25 cellular contexts compared by ENCODE assay signal in the genomic region with DNA sequence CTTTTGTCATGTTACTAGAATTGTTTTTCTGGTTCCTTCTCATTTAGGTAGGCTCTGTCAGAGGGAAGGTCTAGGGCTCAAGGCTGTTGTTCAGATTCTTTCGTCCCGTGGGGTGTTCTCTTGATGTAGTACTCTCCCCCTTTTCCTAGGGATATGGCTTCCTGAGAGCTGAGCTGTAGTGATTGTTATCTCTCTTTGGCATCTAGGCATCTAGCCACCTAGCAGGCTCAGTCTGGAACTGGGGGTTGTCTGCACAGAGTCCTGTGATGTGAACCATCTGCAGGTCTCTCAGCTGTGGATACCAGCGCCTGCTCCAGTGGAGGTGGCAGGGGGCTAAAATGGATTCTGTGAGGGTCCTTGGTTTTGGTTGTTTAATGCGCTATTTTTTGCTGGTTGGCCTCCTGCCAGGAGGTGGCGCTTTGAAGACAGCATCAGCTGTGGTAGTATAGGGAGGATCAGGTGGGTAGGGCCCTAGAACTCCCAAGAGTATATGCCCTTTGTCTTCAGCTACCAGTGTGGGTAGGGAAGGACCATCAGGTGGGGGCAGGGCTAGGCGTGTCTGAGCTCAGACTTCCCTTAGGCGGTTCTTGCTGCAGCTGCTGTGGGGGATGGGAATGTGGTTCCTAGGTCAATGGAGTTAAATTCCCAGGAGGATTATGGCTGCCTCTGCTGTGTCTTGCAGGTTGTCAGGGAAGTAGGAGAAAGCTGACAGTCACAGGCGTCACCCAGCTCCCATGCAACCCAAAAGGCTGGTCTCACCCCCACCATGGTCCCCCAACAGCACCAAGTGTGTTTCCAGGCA.
DNase-seq lines count a peak whose midpoint lies in the region; ATAC-seq, FAIRE-seq and TF ChIP-seq lines count a peak whose summit lies in the region.
"Had no signal": no experiment of that assay in that cellular context is flagged by ENCODE, and none has a peak within 500 bp of the region (broad histone marks: within the 10 kb centered on the region; RNA-seq: fewer than 3 reads in every experiment).

No MANE protein-coding gene starts in this region.

- WGBS in H9 (ENCODE audit: extremely low coverage, insufficient read length, low lambda C conversion rate), result no CpG with 5 or more reads among the region's 8 CpGs
- 89 to 95% methylated on average over 7 to 8 of the region's 8 CpGs for WGBS in thyroid gland, 2 donors

- TF ChIP-seq CTCF in H9 (conservative IDR thresholded peaks at IDR 0.05), result peak; percentile 46
- TF ChIP-seq CTCF in PC-3 (conservative IDR thresholded peaks at IDR 0.05; ENCODE audit: low read depth, low read length), result no peak
- TF ChIP-seq CTCF in endothelial cell of umbilical vein (IDR thresholded peaks at IDR 0.05; ENCODE audit: extremely low read depth in 1 of 2, insufficient read depth in 1 of 2, low read depth in 1 of 2, low read length in 2 of 2), result no peak
- TF ChIP-seq CTCF in thyroid gland (IDR thresholded peaks at IDR 0.05), result no peak
- no peak for TF ChIP-seq CTCF in osteocyte (IDR thresholded peaks at IDR 0.05)
- TF ChIP-seq CTCF in CD14-positive monocyte (IDR thresholded peaks at IDR 0.05), result no peak

- no peaks in the 10 kb centered on the region for H3K9me1 ChIP-seq in endothelial cell of umbilical vein (replicated peaks; ENCODE audit: control insufficient read depth, extremely low read depth, insufficient read depth, low read length)

- H3K4me1 Mint-ChIP-seq in H9 (peaks cover 7 to 8% of the 10 kb centered on the region in 2 experiments), osteocyte (ENCODE audit: unreplicated experiment) (no peaks in the 10 kb centered on the region), CD14-positive monocyte (no peaks in the 10 kb centered on the region)
- H3K4me1 Mint-ChIP-seq: stimulated activated effector memory CD8-positive, alpha-beta T cell treated with anti-CD3 and anti-CD28 coated beads, Interleukin-12 subunit alpha, Interleukin-12 subunit beta, amount 100 ng/mL, for 72 hours had no signal

- no peak overlapping the region for H2BK20ac ChIP-seq in H9 (ENCODE audit: low read depth, low read length, poor library complexity, severe bottlenecking)

- H3K9me2 ChIP-seq in PC-3 (replicated peaks; ENCODE audit: low read length), result no peaks in the 10 kb centered on the region

- no peak for TF ChIP-seq POLR2A in endothelial cell of umbilical vein (IDR thresholded peaks at IDR 0.05; ENCODE audit: low read depth, low read length)
- no peak for TF ChIP-seq POLR2A in thyroid gland (IDR thresholded peaks at IDR 0.05)

- H2BK12ac ChIP-seq in H9 (ENCODE audit: insufficient read length, low read depth, low read length), result no peak overlapping the region

- no peak overlapping the region for H3K4ac ChIP-seq in H9 (ENCODE audit: low read depth, low read length)

- H3K27ac Mint-ChIP-seq in H9, result no peak overlapping the region
- no peak overlapping the region for H3K27ac Mint-ChIP-seq in osteocyte (ENCODE audit: unreplicated experiment)
- no peak overlapping the region for H3K27ac Mint-ChIP-seq in CD14-positive monocyte
- H3K27ac Mint-ChIP-seq: activated naive CD8-positive, alpha-beta T cell; stimulated activated effector memory CD8-positive, alpha-beta T cell treated with anti-CD3 and anti-CD28 coated beads, Interleukin-12 subunit alpha, Interleukin-12 subunit beta, amount 100 ng/mL, for 72 hours had no signal

- H3K36me3 Mint-ChIP-seq in H9 (ENCODE audit: insufficient read depth in 1 of 3, low read depth in 3 of 3) (peaks cover 15 to 22% (median 18%) of the 10 kb centered on the region in 3 experiments; a peak in 6 of 7 replicates), osteocyte (ENCODE audit: unreplicated experiment) (peaks cover 2% of the 10 kb centered on the region), CD14-positive monocyte (peaks cover 0 to 5% of the 10 kb centered on the region in 2 donors)
- H3K36me3 Mint-ChIP-seq: activated naive CD8-positive, alpha-beta T cell; stimulated activated effector memory CD8-positive, alpha-beta T cell treated with anti-CD3 and anti-CD28 coated beads, Interleukin-12 subunit alpha, Interleukin-12 subunit beta, amount 100 ng/mL, for 72 hours had no signal

- POLR2A ChIA-PET in PC-3 (lab: Charles Lee; ENCODE audit: unreplicated experiment) (no interaction called here), endothelial cell of umbilical vein (lab: Charles Lee) (no interaction called here)

- H3K27me3 ChIP-seq in H9 (ENCODE audit: insufficient read depth, low read length) (no peaks in the 10 kb centered on the region), PC-3 (ENCODE audit: low read length) (no peaks in the 10 kb centered on the region), endothelial cell of umbilical vein (ENCODE audit: control insufficient read depth in 2 of 2, insufficient read depth in 2 of 2, low read length in 2 of 2) (no peaks in the 10 kb centered on the region), thyroid gland (no peaks in the 10 kb centered on the region)
- H3K27me3 ChIP-seq: foreskin keratinocyte, neutrophil had no signal

- no peak overlapping the region for H4K5ac ChIP-seq in H9 (ENCODE audit: insufficient read length, low read depth, low read length)

- H3K9ac ChIP-seq in H9 (ENCODE audit: extremely low read depth, insufficient read length, low read length) (no peak overlapping the region), PC-3 (ENCODE audit: low read length) (no peak overlapping the region), endothelial cell of umbilical vein (replicated peaks; ENCODE audit: extremely low read depth, insufficient read depth, low read length) (no peak overlapping the region)
- H3K9ac ChIP-seq: KMS-11 had no signal

- H3K23me2 ChIP-seq in H9 (ENCODE audit: insufficient read length, low read depth, low read length, poor library complexity, severe bottlenecking), result no peaks in the 10 kb centered on the region

- H3K4me3 Mint-ChIP-seq in H9, result no peak overlapping the region
- no peak overlapping the region for H3K4me3 Mint-ChIP-seq in osteocyte (ENCODE audit: unreplicated experiment)
- no peak overlapping the region for H3K4me3 Mint-ChIP-seq in CD14-positive monocyte
- H3K4me3 Mint-ChIP-seq: activated naive CD8-positive, alpha-beta T cell; stimulated activated effector memory CD8-positive, alpha-beta T cell treated with anti-CD3 and anti-CD28 coated beads, Interleukin-12 subunit alpha, Interleukin-12 subunit beta, amount 100 ng/mL, for 72 hours had no signal

- no TSS peak for BruUV-seq in PC-3 (replicated peaks; lab: Mats Ljungman, UMichigan)
- no TSS peak for BruUV-seq in endothelial cell of umbilical vein (replicated peaks; lab: Mats Ljungman, UMichigan)

- DNase-seq in EH (ENCODE audit: low read depth), result peak; percentile 66
- peak; percentile 37 for DNase-seq in H9
- peak; percentile 8 for DNase-seq in PC-3
- no peak for DNase-seq in endothelial cell of umbilical vein (ENCODE audit: low read depth, low spot score)
- no peak for DNase-seq in thyroid gland
- DNase-seq in osteocyte (ENCODE audit: extremely low spot score, unreplicated experiment), result no peak
- DNase-seq in NCI-H1048 (lab: John Stamatoyannopoulos, UW), result no peak
- DNase-seq in CD14-positive monocyte (ENCODE audit: low spot score), result no peak
- DNase-seq: activated CD4-positive, CD25-positive, alpha-beta regulatory T cell; DMS 273 treated with DMSO at 0.1 percent for 48 hours; foreskin keratinocyte; left colon; NCI-H1694; NCI-H510A; retina; SHP77 treated with DMSO at 0.1 percent for 48 hours; stimulated activated CD4-positive, alpha-beta T cell treated with anti-CD3 and anti-CD28 coated beads, Interleukin-15, amount 100 ng/mL, for 24 hours had no signal

- H2AK5ac ChIP-seq in H9 (ENCODE audit: insufficient read length, low read length), result no peak overlapping the region

- no peak overlapping the region for H4K91ac ChIP-seq in H9 (ENCODE audit: insufficient read length, low read depth, low read length)

- H4K8ac ChIP-seq in H9 (replicated peaks; ENCODE audit: insufficient read length, low read depth, low read length), result no peak overlapping the region

- FAIRE-seq in endothelial cell of umbilical vein (lab: Jason Lieb, UNC), result no peak
- FAIRE-seq: H54 had no signal

- dilution Hi-C loops in endothelial cell of umbilical vein (cut with MboI; ENCODE audit: extremely low pct_ligation_motif_present, low sequenced_read_pairs), result no loop called here

- no peak overlapping the region for H3K14ac ChIP-seq in H9 (ENCODE audit: insufficient read depth, low read length)

- H2BK5ac ChIP-seq in H9 (ENCODE audit: insufficient read length, low read length), result no peak overlapping the region

- H3K79me1 ChIP-seq in H9 (ENCODE audit: insufficient read depth, low read depth, low read length, poor library complexity, severe bottlenecking), result no peaks in the 10 kb centered on the region

- no peaks in the 10 kb centered on the region for H3F3A ChIP-seq in PC-3 (ENCODE audit: low read length, unreplicated experiment)

- H3K9me3 ChIP-seq in H9 (ENCODE audit: control insufficient read depth, low read depth, low read length) (no peaks in the 10 kb centered on the region), PC-3 (ENCODE audit: low read length) (no peaks in the 10 kb centered on the region), endothelial cell of umbilical vein (replicated peaks; ENCODE audit: control insufficient read depth, insufficient read depth, low read length) (no peaks in the 10 kb centered on the region), thyroid gland (no peaks in the 10 kb centered on the region)
- H3K9me3 ChIP-seq: mucosa of descending colon, neutrophil had no signal

- H3K79me2 ChIP-seq in H9 (ENCODE audit: insufficient read depth, low read length) (no peaks in the 10 kb centered on the region), PC-3 (ENCODE audit: low read length) (no peaks in the 10 kb centered on the region), endothelial cell of umbilical vein (ENCODE audit: control insufficient read depth, insufficient read depth, low read length) (no peaks in the 10 kb centered on the region)

- H3T11ph ChIP-seq in H9 (ENCODE audit: low read length), result no peak overlapping the region

- H4K20me1 ChIP-seq in H9 (ENCODE audit: control insufficient read depth, insufficient read depth, insufficient read length) (no peaks in the 10 kb centered on the region), PC-3 (ENCODE audit: low read length) (no peaks in the 10 kb centered on the region), endothelial cell of umbilical vein (replicated peaks; ENCODE audit: control insufficient read depth, extremely low read depth, insufficient read depth, low read length) (no peaks in the 10 kb centered on the region)

- H2AFZ ChIP-seq in H9 (ENCODE audit: low read length) (no peak overlapping the region), PC-3 (ENCODE audit: low read length) (no peak overlapping the region), endothelial cell of umbilical vein (ENCODE audit: low read depth, low read length) (no peak overlapping the region)

- CTCF ChIA-PET in PC-3 (lab: Charles Lee), result no interaction called here
- CTCF ChIA-PET in endothelial cell of umbilical vein (lab: Charles Lee), result interaction anchor here (1.6 kb wide), 1 partner anchor 18 kb away, joined by 5 read pairs; no protein-coding TSS in a partner anchor

- intact Hi-C loops in PC-3 (cut with micrococcal nuclease), result no loop called here
- intact Hi-C loops in endothelial cell of umbilical vein (cut with micrococcal nuclease), result no loop called here
- intact Hi-C loops in thyroid gland (cut with DNase I), result no loop called here
- intact Hi-C loops in CD14-positive monocyte (cut with micrococcal nuclease), result no loop called here

- H3K36me3 ChIP-seq in PC-3 (ENCODE audit: low read depth, low read length) (no peaks in the 10 kb centered on the region), endothelial cell of umbilical vein (ENCODE audit: control insufficient read depth in 2 of 2, extremely low read depth in 1 of 2, insufficient read depth in 2 of 2, low read length in 2 of 2) (no peaks in the 10 kb centered on the region), thyroid gland (no peaks in the 10 kb centered on the region)
- H3K36me3 ChIP-seq: neutrophil had no signal

- H3K23ac ChIP-seq in H9 (ENCODE audit: insufficient read length, low read depth, low read length), result no peak overlapping the region

- H3K18ac ChIP-seq in H9 (ENCODE audit: insufficient read length, low read depth, low read length), result no peak overlapping the region

- H3K9me3 Mint-ChIP-seq in H9 (peaks cover 72 to 77% of the 10 kb centered on the region in 2 experiments), osteocyte (ENCODE audit: unreplicated experiment) (peaks cover 5% of the 10 kb centered on the region), CD14-positive monocyte (peaks cover 0 to 4% (median 0%) of the 10 kb centered on the region in 7 donors)
- H3K9me3 Mint-ChIP-seq: stimulated activated effector memory CD8-positive, alpha-beta T cell treated with anti-CD3 and anti-CD28 coated beads, Interleukin-12 subunit alpha, Interleukin-12 subunit beta, amount 100 ng/mL, for 72 hours had no signal

- H3K4me3 ChIP-seq in PC-3 (ENCODE audit: low read length) (no peak overlapping the region), endothelial cell of umbilical vein (replicated peaks in 1 of 3; ENCODE audit: insufficient read depth in 1 of 3, low read depth in 1 of 3, low read length in 3 of 3) (no peak overlapping the region), thyroid gland (replicated peaks in 1 of 3) (no peak overlapping the region)
- H3K4me3 ChIP-seq: coronary artery, mucosa of descending colon had no signal

- no peak overlapping the region for H3K27ac ChIP-seq in H9 (ENCODE audit: insufficient read length, low read depth, low read length)
- H3K27ac ChIP-seq in PC-3 (ENCODE audit: low read length), result no peak overlapping the region
- H3K27ac ChIP-seq in endothelial cell of umbilical vein (ENCODE audit: insufficient read depth, low read depth, low read length), result no peak overlapping the region
- no peak overlapping the region for H3K27ac ChIP-seq in thyroid gland
- H3K27ac ChIP-seq: C4-2B, coronary artery, foreskin keratinocyte, KMS-11, neutrophil had no signal

- H3K56ac ChIP-seq in H9 (ENCODE audit: insufficient read length, low read depth, low read length), result no peak overlapping the region

- no peak for ATAC-seq in PC-3
- ATAC-seq: foreskin keratinocyte; left colon; mucosa of descending colon; stimulated activated effector memory CD8-positive, alpha-beta T cell treated with anti-CD3 and anti-CD28 coated beads, Interleukin-12 subunit alpha, Interleukin-12 subunit beta, amount 100 ng/mL, for 72 hours had no signal

- no peak overlapping the region for H2BK120ac ChIP-seq in H9 (ENCODE audit: low read depth, low read length, poor library complexity, severe bottlenecking)

- no peak overlapping the region for H2BK15ac ChIP-seq in H9 (ENCODE audit: low read depth, low read length)

- H3K4me2 ChIP-seq in H9 (ENCODE audit: insufficient read depth, insufficient read length, low read length) (no peak overlapping the region), PC-3 (ENCODE audit: low read length) (no peak overlapping the region), endothelial cell of umbilical vein (ENCODE audit: insufficient read depth, low read length) (no peak overlapping the region)
- H3K4me2 ChIP-seq: KMS-11 had no signal

- H3K27me3 Mint-ChIP-seq in H9 (ENCODE audit: low read depth) (no peaks in the 10 kb centered on the region), osteocyte (ENCODE audit: unreplicated experiment) (no peaks in the 10 kb centered on the region), CD14-positive monocyte (ENCODE audit: low read depth in 3 of 3) (no peaks in the 10 kb centered on the region)
- H3K27me3 Mint-ChIP-seq: activated naive CD8-positive, alpha-beta T cell had no signal

- H3K4me1 ChIP-seq in H9 (ENCODE audit: insufficient read depth, low read length) (no peaks in the 10 kb centered on the region; the same call in 1 of the 2 replicates), PC-3 (ENCODE audit: insufficient read depth, low read length) (peaks cover 5% of the 10 kb centered on the region; the same call in 1 of the 2 replicates), endothelial cell of umbilical vein (ENCODE audit: control insufficient read depth, extremely low read depth, insufficient read depth, low read length) (no peaks in the 10 kb centered on the region), thyroid gland (no peaks in the 10 kb centered on the region)

Comparison
In these comparisons a context has a peak if more than half of its experiments do, and no peak if none do; other contexts are left out.
1. DNase-seq: peak in EH (single experiment), H9 (single experiment) and PC-3 (single experiment); none in endothelial cell of umbilical vein (single experiment), thyroid gland (0 of 2), osteocyte (single experiment), NCI-H1048 (single experiment) and CD14-positive monocyte (single experiment).